In genomic region chr2:37315364-37315763, GRCh38 we compare ENCODE assay signal across 17 cellular contexts. TPM values are rescaled to one million over a fixed set of nuclear protein-coding genes. Genes with fewer than 3 reads are reported as not detected.
DNase-seq lines count a peak whose midpoint lies in the region; ATAC-seq and TF ChIP-seq lines count a peak whose summit lies in the region.
"Had no signal": no experiment of that assay in that cellular context is flagged by ENCODE, and none has a peak within 500 bp of the region (broad histone marks: within the 10 kb centered on the region; RNA-seq: fewer than 3 reads in every experiment).

No MANE protein-coding gene starts in this region.

- no peak overlapping the region for H2AFZ ChIP-seq in GM23338
- H2AFZ ChIP-seq in MM.1S (ENCODE audit: low read length): no peak overlapping the region

- no peak for TF ChIP-seq CTCF in GM23338 (conservative IDR thresholded peaks at IDR 0.05; ENCODE audit: low read depth in 2 of 2)
- TF ChIP-seq CTCF in MM.1S (IDR thresholded peaks at IDR 0.05; ENCODE audit: low read length): no peak
- TF ChIP-seq CTCF in WTC11 (IDR thresholded peaks at IDR 0.05): no peak
- no peak for TF ChIP-seq CTCF in osteocyte (IDR thresholded peaks at IDR 0.05)

- H3K4me3 Mint-ChIP-seq in GM23338 (no peak overlapping the region), WTC11 (peak overlapping the region; percentile 17; the same call in 1 of the 2 replicates), osteocyte (ENCODE audit: unreplicated experiment) (no peak overlapping the region)
- H3K4me3 Mint-ChIP-seq: CD14-positive monocyte; CD8-positive, alpha-beta T cell; HFFc6 had no signal

- H3K4me1 ChIP-seq in GM23338 (ENCODE audit: insufficient read depth): peaks cover 27% of the 10 kb centered on the region
- H3K4me1 ChIP-seq in MM.1S (ENCODE audit: low read length): no peaks in the 10 kb centered on the region
- H3K4me1 ChIP-seq: A549 had no signal

- H3K9me3 ChIP-seq in MM.1S (replicated peaks; ENCODE audit: insufficient read depth, low read length): no peaks in the 10 kb centered on the region
- H3K9me3 ChIP-seq: A549 had no signal

- peaks cover 60% of the 10 kb centered on the region for H3K4me1 Mint-ChIP-seq in GM23338
- peaks cover 84% of the 10 kb centered on the region for H3K4me1 Mint-ChIP-seq in WTC11
- H3K4me1 Mint-ChIP-seq in osteocyte (ENCODE audit: unreplicated experiment): peaks cover 45% of the 10 kb centered on the region

- no peak overlapping the region for H3K27ac ChIP-seq in GM23338 (ENCODE audit: low read depth)
- peak overlapping the region; percentile 97 for H3K27ac ChIP-seq in MM.1S (ENCODE audit: low read length)
- H3K27ac ChIP-seq: A549 had no signal

- ATAC-seq in GM23338 (peak; percentile 57), WTC11 (peak; percentile 43; the same call in 1 of the 2 replicates), GM21447 (IDR thresholded peaks at IDR 0.05; ENCODE audit: unreplicated experiment) (no peak)
- ATAC-seq: A549; CD8-positive, alpha-beta T cell had no signal

- no peaks in the 10 kb centered on the region for H3K9me3 Mint-ChIP-seq in GM23338
- no peaks in the 10 kb centered on the region for H3K9me3 Mint-ChIP-seq in WTC11
- no peaks in the 10 kb centered on the region for H3K9me3 Mint-ChIP-seq in osteocyte (ENCODE audit: unreplicated experiment)
- H3K9me3 Mint-ChIP-seq: CD14-positive monocyte; CD8-positive, alpha-beta T cell; HFFc6 had no signal

- no peaks in the 10 kb centered on the region for H3K27me3 Mint-ChIP-seq in GM23338 (ENCODE audit: insufficient read depth, low read depth, poor library complexity)
- no peaks in the 10 kb centered on the region for H3K27me3 Mint-ChIP-seq in WTC11 (ENCODE audit: low read depth)
- no peaks in the 10 kb centered on the region for H3K27me3 Mint-ChIP-seq in osteocyte (ENCODE audit: unreplicated experiment)

- POLR2A ChIA-PET in WTC11 (lab: Charles Lee): no interaction called here

- H3K36me3 Mint-ChIP-seq in GM23338 (ENCODE audit: low read depth) (no peaks in the 10 kb centered on the region), WTC11 (no peaks in the 10 kb centered on the region), osteocyte (ENCODE audit: unreplicated experiment) (peaks cover 13% of the 10 kb centered on the region)

- H3K9me2 ChIP-seq in GM23338 (ENCODE audit: insufficient read depth): no peaks in the 10 kb centered on the region
- no peaks in the 10 kb centered on the region for H3K9me2 ChIP-seq in MM.1S (replicated peaks; ENCODE audit: insufficient read depth, low read length)

- DNase-seq in GM23338 (ENCODE audit: low spot score) (no peak), MM.1S (peak; percentile 68), WTC11 (ENCODE audit: low spot score) (no peak), osteocyte (ENCODE audit: extremely low spot score, unreplicated experiment) (no peak)
- DNase-seq in activated CD8-positive, alpha-beta memory T cell treated with anti-CD3 and anti-CD28 coated beads for 24 hours: no peak
- no peak for DNase-seq in stimulated activated CD4-positive, alpha-beta T cell treated with anti-CD3 and anti-CD28 coated beads, Interleukin-4, amount 100 ng/mL, for 1 hour
- DNase-seq: CD8-positive, alpha-beta T cell; COR-L47; DMS153; DMS79 treated with DMSO at 0.1 percent for 48 hours; GDM1; HCEC 1CT; HFFc6 had no signal

- no peaks in the 10 kb centered on the region for H3K36me3 ChIP-seq in GM23338 (ENCODE audit: insufficient read depth)
- peaks cover 22% of the 10 kb centered on the region; the same call in 1 of the 2 replicates for H3K36me3 ChIP-seq in MM.1S (replicated peaks; ENCODE audit: insufficient read depth, low read length)

- H3K27me3 ChIP-seq in GM23338 (ENCODE audit: insufficient read depth): no peaks in the 10 kb centered on the region
- no peaks in the 10 kb centered on the region for H3K27me3 ChIP-seq in MM.1S (replicated peaks; ENCODE audit: insufficient read depth, low read length)

- H3K4me3 ChIP-seq in GM23338 (no peak overlapping the region), MM.1S (ENCODE audit: low read length) (peak overlapping the region; percentile 88)
- H3K4me3 ChIP-seq: A549 had no signal

- H3K27ac Mint-ChIP-seq in GM23338 (no peak overlapping the region), WTC11 (peak overlapping the region; percentile 28; the same call in 1 of the 2 replicates), osteocyte (ENCODE audit: unreplicated experiment) (no peak overlapping the region)
- H3K27ac Mint-ChIP-seq: CD8-positive, alpha-beta T cell; HFFc6 had no signal

- CTCF ChIA-PET in WTC11 (lab: Charles Lee): no interaction called here

- no peaks in the 10 kb centered on the region for H3F3A ChIP-seq in GM23338 (replicated peaks; ENCODE audit: low read depth)
- H3F3A ChIP-seq in MM.1S (ENCODE audit: insufficient read depth, low read length): peaks cover 76% of the 10 kb centered on the region

- H4K20me1 ChIP-seq in GM23338 (replicated peaks; ENCODE audit: insufficient read depth): peaks cover 24% of the 10 kb centered on the region; the same call in 1 of the 2 replicates
- no peaks in the 10 kb centered on the region for H4K20me1 ChIP-seq in MM.1S (ENCODE audit: insufficient read depth, low read length)

- H3K4me2 ChIP-seq in GM23338 (no peak overlapping the region), MM.1S (ENCODE audit: low read depth, low read length) (peak overlapping the region; percentile 90)
- H3K4me2 ChIP-seq: A549 had no signal

- peak overlapping the region; percentile 99 for H3K9ac ChIP-seq in MM.1S (ENCODE audit: low read length)

- peaks cover 100% of the 10 kb centered on the region for H3K79me2 ChIP-seq in GM23338 (replicated peaks; ENCODE audit: insufficient read depth)
- H3K79me2 ChIP-seq in MM.1S (ENCODE audit: low read length): peaks cover 100% of the 10 kb centered on the region

TF ChIP-seq in WTC11, 78 proteins besides CTCF, POLR2A, EP300 and RAD21 (continues in another document):
- TF ChIP-seq ZNF396 (CRISPR knock-in tag; IDR thresholded peaks at IDR 0.05; ENCODE audit: borderline replicate concordance) (no peak), ZNF232 (CRISPR knock-in tag; IDR thresholded peaks at IDR 0.05) (no peak), JAZF1 (CRISPR knock-in tag; IDR thresholded peaks at IDR 0.05) (no peak), ZNF512 (CRISPR knock-in tag; IDR thresholded peaks at IDR 0.05; ENCODE audit: borderline replicate concordance) (no peak), CREM (CRISPR knock-in tag; IDR thresholded peaks at IDR 0.05) (no peak), TP53 (CRISPR knock-in tag; IDR thresholded peaks at IDR 0.05) (no peak), FOXJ3 (CRISPR knock-in tag; IDR thresholded peaks at IDR 0.05; ENCODE audit: borderline replicate concordance) (no peak), ZBTB21 (CRISPR knock-in tag; IDR thresholded peaks at IDR 0.05; ENCODE audit: borderline replicate concordance) (no peak), GABPB1 (CRISPR knock-in tag; IDR thresholded peaks at IDR 0.05) (no peak), ETV6 (CRISPR knock-in tag; IDR thresholded peaks at IDR 0.05) (no peak)
- TF ChIP-seq, protein P1, sequence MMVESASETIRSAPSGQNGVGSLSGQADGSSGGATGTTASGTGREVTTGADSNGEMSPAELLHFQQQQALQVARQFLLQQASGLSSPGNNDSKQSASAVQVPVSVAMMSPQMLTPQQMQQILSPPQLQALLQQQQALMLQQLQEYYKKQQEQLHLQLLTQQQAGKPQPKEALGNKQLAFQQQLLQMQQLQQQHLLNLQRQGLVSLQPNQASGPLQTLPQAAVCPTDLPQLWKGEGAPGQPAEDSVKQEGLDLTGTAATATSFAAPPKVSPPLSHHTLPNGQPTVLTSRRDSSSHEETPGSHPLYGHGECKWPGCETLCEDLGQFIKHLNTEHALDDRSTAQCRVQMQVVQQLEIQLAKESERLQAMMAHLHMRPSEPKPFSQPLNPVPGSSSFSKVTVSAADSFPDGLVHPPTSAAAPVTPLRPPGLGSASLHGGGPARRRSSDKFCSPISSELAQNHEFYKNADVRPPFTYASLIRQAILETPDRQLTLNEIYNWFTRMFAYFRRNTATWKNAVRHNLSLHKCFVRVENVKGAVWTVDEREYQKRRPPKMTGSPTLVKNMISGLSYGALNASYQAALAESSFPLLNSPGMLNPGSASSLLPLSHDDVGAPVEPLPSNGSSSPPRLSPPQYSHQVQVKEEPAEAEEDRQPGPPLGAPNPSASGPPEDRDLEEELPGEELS (CRISPR knock-in tag; IDR thresholded peaks at IDR 0.05): no peak
- TF ChIP-seq, protein P2, sequence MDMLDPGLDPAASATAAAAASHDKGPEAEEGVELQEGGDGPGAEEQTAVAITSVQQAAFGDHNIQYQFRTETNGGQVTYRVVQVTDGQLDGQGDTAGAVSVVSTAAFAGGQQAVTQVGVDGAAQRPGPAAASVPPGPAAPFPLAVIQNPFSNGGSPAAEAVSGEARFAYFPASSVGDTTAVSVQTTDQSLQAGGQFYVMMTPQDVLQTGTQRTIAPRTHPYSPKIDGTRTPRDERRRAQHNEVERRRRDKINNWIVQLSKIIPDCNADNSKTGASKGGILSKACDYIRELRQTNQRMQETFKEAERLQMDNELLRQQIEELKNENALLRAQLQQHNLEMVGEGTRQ (CRISPR knock-in tag; IDR thresholded peaks at IDR 0.05): no peak

RNA-seq across cellular contexts. Expression of gene PRKD3, which starts 9.3 kb away (rescaled TPM):
- 50.9 and 77.0 TPM in 2 replicates for total RNA-seq in GM23338 (2014; rRNA removed; shearing (Covaris generic))
- 58.9 and 59.7 TPM in 2 replicates for polyA plus RNA-seq in GM23338 (2016; fragmentation: Nextera tagmentation; extraction: Ambion mirVana)
- total RNA-seq in WTC11 (2021) (65.9 to 82.1 TPM (median 68.5 TPM) in 3 replicates), osteocyte (50.1 and 54.7 TPM in 2 replicates)

RNA-seq across cellular contexts. Expression of gene QPCT, which starts 29.1 kb away (rescaled TPM):
- 13.2 and 16.5 TPM in 2 replicates for total RNA-seq in GM23338 (2014; rRNA removed; shearing (Covaris generic))
- polyA plus RNA-seq in GM23338 (2016; fragmentation: Nextera tagmentation; extraction: Ambion mirVana): 12.1 and 13.2 TPM in 2 replicates
- total RNA-seq in WTC11 (2021) (13.6 to 19.9 TPM (median 19.5 TPM) in 3 replicates), osteocyte (not detected in 2 replicates)
- total RNA-seq: H4 had no signal

Comparison
In these comparisons a context has a peak if more than half of its experiments do, and no peak if none do; other contexts are left out.
1. RNA of gene QPCT, which starts 29.1 kb away (total RNA-seq): 13.6 to 19.9 TPM in WTC11 and 13.2 to 16.5 TPM in GM23338; not detected in osteocyte; every median in the first group is over 10 times any median in the second.